In genomic region chr15:56582785-56583184, GRCh38 we compare ENCODE assay signal across 14 cellular contexts.
"Had no signal": no experiment of that assay in that cellular context is flagged by ENCODE, and none has a peak within 500 bp of the region (broad histone marks: within the 10 kb centered on the region; RNA-seq: fewer than 3 reads in every experiment).

No MANE protein-coding gene starts in this region.

- DNase-seq: activated CD4-positive, alpha-beta T cell treated with anti-CD3 and anti-CD28 coated beads for 1 hour; activated CD4-positive, alpha-beta T cell treated with anti-CD3 and anti-CD28 coated beads, Interleukin-2, amount 50 U/mL, for 1 hour; activated CD8-positive, alpha-beta T cell treated with anti-CD3 and anti-CD28 coated beads, Interleukin-2, amount 10 ng/mL, durations not matched to agents 7 days and 5 days; activated gamma-delta T cell treated with Interleukin-2 at 50 U/mL for 16 hours; aorta; heart left ventricle; islet precursor cell; left cardiac atrium; stimulated activated CD4-positive, alpha-beta T cell treated with anti-CD3 and anti-CD28 coated beads, Interleukin-4, amount 100 ng/mL, for 24 hours; stimulated activated naive CD8-positive, alpha-beta T cell treated with anti-CD3 and anti-CD28 coated beads, Interleukin-15, Interleukin-2, amounts not matched to agents 100 U/mL and 50 U/mL, for 24 hours; WERI-Rb-1 had no signal

- H3K27me3 ChIP-seq: esophagus muscularis mucosa, heart left ventricle had no signal

- H3K36me3 ChIP-seq: esophagus muscularis mucosa, heart left ventricle, prostate gland, WERI-Rb-1 had no signal

- H3K27ac ChIP-seq: coronary artery, esophagus muscularis mucosa, heart left ventricle, prostate gland, WERI-Rb-1 had no signal

- H3K9me3 ChIP-seq: prostate gland had no signal

- H3K4me1 ChIP-seq: esophagus muscularis mucosa, heart left ventricle, prostate gland had no signal

- H3K4me3 ChIP-seq: coronary artery, esophagus muscularis mucosa, heart left ventricle, prostate gland had no signal
